ENCODE assay signal across 1 cellular context in the genomic region with DNA sequence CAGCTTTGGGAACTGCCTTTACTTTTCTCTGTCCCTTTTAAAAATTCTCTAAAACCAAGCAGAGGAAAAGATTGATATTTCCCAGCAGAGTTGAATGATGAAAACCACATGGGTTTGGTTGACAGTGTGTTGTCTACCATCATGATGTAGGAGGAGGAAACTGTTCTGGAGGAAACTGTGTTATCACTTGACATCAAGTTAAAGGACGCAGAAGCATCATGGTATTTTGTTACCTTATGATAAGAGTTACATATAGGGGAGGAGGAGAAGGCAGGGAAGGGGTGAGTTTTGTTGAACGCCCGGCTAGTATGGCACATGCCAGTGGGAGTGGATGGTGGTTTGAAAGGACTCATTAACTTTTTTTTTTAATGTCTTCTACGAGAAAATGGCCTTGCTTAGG.
TF ChIP-seq lines count a peak whose summit lies in the region.

No MANE protein-coding gene starts in this region.

TF ChIP-seq in K562, 482 proteins besides CTCF, POLR2A, EP300 and RAD21 (continued from another document):
- TF ChIP-seq, protein P1, sequence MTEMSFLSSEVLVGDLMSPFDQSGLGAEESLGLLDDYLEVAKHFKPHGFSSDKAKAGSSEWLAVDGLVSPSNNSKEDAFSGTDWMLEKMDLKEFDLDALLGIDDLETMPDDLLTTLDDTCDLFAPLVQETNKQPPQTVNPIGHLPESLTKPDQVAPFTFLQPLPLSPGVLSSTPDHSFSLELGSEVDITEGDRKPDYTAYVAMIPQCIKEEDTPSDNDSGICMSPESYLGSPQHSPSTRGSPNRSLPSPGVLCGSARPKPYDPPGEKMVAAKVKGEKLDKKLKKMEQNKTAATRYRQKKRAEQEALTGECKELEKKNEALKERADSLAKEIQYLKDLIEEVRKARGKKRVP (CRISPR knock-in tag; IDR thresholded peaks at IDR 0.05): peak; percentile 20; the same call in 1 of the 2 replicates
